29 cellular contexts compared by ENCODE assay signal in the genomic region with DNA sequence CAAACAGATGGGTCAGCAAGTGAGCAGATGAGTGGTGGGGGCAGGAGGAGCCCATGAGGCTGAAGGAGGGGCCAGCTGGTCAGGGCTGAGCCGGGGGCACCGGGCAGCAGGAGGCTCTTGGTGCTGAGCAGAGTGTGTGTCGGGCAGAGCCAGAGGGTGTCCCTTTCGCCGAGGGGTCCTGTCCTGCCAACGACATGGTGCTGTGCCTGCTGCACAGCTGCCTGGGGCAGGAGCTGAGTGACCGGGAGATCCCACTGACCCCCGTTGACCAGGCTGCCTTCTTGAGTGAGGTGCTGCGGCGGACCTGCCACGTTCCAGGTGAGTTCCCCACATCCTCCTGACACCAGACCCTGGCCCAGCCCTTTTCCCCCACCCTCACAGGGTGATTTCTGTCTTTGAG.
"Had no signal": no experiment of that assay in that cellular context is flagged by ENCODE, and none has a peak within 500 bp of the region (broad histone marks: within the 10 kb centered on the region; RNA-seq: fewer than 3 reads in every experiment).

No MANE protein-coding gene starts in this region.

- H3K4me3 ChIP-seq: coronary artery, esophagus muscularis mucosa, heart right ventricle, mucosa of descending colon, neural progenitor cell, psoas muscle, sigmoid colon, testis, tibial artery had no signal

- DNase-seq: effector memory CD4-positive, alpha-beta T cell; foreskin keratinocyte; glutamatergic neuron; heart right ventricle; hippocampal formation; kidney glomerular epithelial cell; left colon; left ventricle myocardium superior; mesenchymal stem cell; mucosa of descending colon; naive B cell; psoas muscle; right cardiac atrium; sigmoid colon; stimulated activated CD4-positive, alpha-beta T cell treated with anti-CD3 and anti-CD28 coated beads, Interleukin-2, amount 100 ng/mL, for 24 hours; stimulated activated CD4-positive, alpha-beta T cell treated with anti-CD3 and anti-CD28 coated beads, Interleukin-4, amount 100 ng/mL, for 24 hours; stimulated activated naive CD8-positive, alpha-beta T cell treated with anti-CD3 and anti-CD28 coated beads, Interleukin-15, Interleukin-2, amounts not matched to agents 100 U/mL and 50 U/mL, for 24 hours; substantia nigra; testis; tibial artery had no signal

- H3K27ac Mint-ChIP-seq: mesothelial cell of epicardium; natural killer cell treated with Interleukin-12 subunit alpha and Interleukin-12 subunit beta and Interleukin-15 and Interleukin-18, amount 100 ng/mL, for 72 hours; neural progenitor cell; stimulated activated effector memory CD8-positive, alpha-beta T cell treated with anti-CD3 and anti-CD28 coated beads, Interleukin-12 subunit alpha, Interleukin-12 subunit beta, amount 100 ng/mL, for 72 hours; type B pancreatic cell had no signal

- H3K9ac ChIP-seq: neural progenitor cell had no signal

- H3K9me3 ChIP-seq: esophagus muscularis mucosa, heart right ventricle, mucosa of descending colon, psoas muscle, sigmoid colon, testis, tibial artery had no signal

- FAIRE-seq: endothelial cell of umbilical vein, islet of Langerhans had no signal

- H3K27ac ChIP-seq: coronary artery, esophagus muscularis mucosa, foreskin keratinocyte, heart right ventricle, neural progenitor cell, psoas muscle, sigmoid colon, testis, tibial artery had no signal

- H3K9me3 Mint-ChIP-seq: mesothelial cell of epicardium; naive B cell; natural killer cell treated with Interleukin-12 subunit alpha and Interleukin-12 subunit beta and Interleukin-15 and Interleukin-18, amount 100 ng/mL, for 72 hours; neural progenitor cell; stimulated activated effector memory CD8-positive, alpha-beta T cell treated with anti-CD3 and anti-CD28 coated beads, Interleukin-12 subunit alpha, Interleukin-12 subunit beta, amount 100 ng/mL, for 72 hours; type B pancreatic cell had no signal

- ATAC-seq: foreskin keratinocyte; heart right ventricle; left colon; left ventricle myocardium superior; mucosa of descending colon; natural killer cell treated with Interleukin-12 subunit alpha and Interleukin-12 subunit beta and Interleukin-15 and Interleukin-18, amount 100 ng/mL, for 72 hours; psoas muscle; right cardiac atrium; stimulated activated effector memory CD8-positive, alpha-beta T cell treated with anti-CD3 and anti-CD28 coated beads, Interleukin-12 subunit alpha, Interleukin-12 subunit beta, amount 100 ng/mL, for 72 hours; stimulated activated naive CD8-positive, alpha-beta T cell treated with anti-CD3 and anti-CD28 coated beads, Interleukin-15, Interleukin-2, amounts not matched to agents 100 U/mL and 50 U/mL, for 24 hours had no signal

- H3K36me3 ChIP-seq: neural progenitor cell had no signal

- H3K4me1 ChIP-seq: esophagus muscularis mucosa, foreskin keratinocyte, heart right ventricle, neural progenitor cell, psoas muscle, sigmoid colon, testis, tibial artery had no signal
